ENCODE assay signal across 17 cellular contexts in genomic region chr20:60658661-60659060, GRCh38.
DNase-seq lines count a peak whose midpoint lies in the region; ATAC-seq and TF ChIP-seq lines count a peak whose summit lies in the region.
"Had no signal": no experiment of that assay in that cellular context is flagged by ENCODE, and none has a peak within 500 bp of the region (broad histone marks: within the 10 kb centered on the region; RNA-seq: fewer than 3 reads in every experiment).

No MANE protein-coding gene starts in this region.

- POLR2A ChIA-PET in HEK293T (lab: Yijun Ruan, JAX): no interaction called here

- H3K9me3 ChIP-seq in WERI-Rb-1 (ENCODE audit: severe bottlenecking) (no peaks in the 10 kb centered on the region), neural progenitor cell (ENCODE audit: low read depth) (no peaks in the 10 kb centered on the region)

- no peak overlapping the region for H3K4me3 Mint-ChIP-seq in GM23338
- H3K4me3 Mint-ChIP-seq in neural progenitor cell: no peak overlapping the region
- H3K4me3 Mint-ChIP-seq: B cell; CD8-positive, alpha-beta T cell had no signal

- H3K4me1 Mint-ChIP-seq in GM23338: peaks cover 35% of the 10 kb centered on the region
- peaks cover 30% of the 10 kb centered on the region for H3K4me1 Mint-ChIP-seq in neural progenitor cell
- H3K4me1 Mint-ChIP-seq: B cell, IgD-negative memory B cell had no signal

- no peaks in the 10 kb centered on the region; the same call in 1 of the 2 replicates for H3K9me2 ChIP-seq in GM23338 (ENCODE audit: insufficient read depth)

- H2AFZ ChIP-seq in GM23338 (no peak overlapping the region), neural progenitor cell (replicated peaks) (peak overlapping the region; percentile 76)

- peak; percentile 28; the same call in 2 of the 3 replicates for ATAC-seq in GM23338
- no peak for ATAC-seq in HG03460 (IDR thresholded peaks at IDR 0.05; ENCODE audit: unreplicated experiment)
- no peak for ATAC-seq in HG03135 (IDR thresholded peaks at IDR 0.05; ENCODE audit: unreplicated experiment)
- ATAC-seq: CD8-positive, alpha-beta T cell; GM12878; HepG2 had no signal

- no peaks in the 10 kb centered on the region for H3K27me3 ChIP-seq in GM23338 (ENCODE audit: insufficient read depth)
- H3K27me3 ChIP-seq in WERI-Rb-1 (ENCODE audit: insufficient read depth, low read depth, severe bottlenecking): no peaks in the 10 kb centered on the region
- H3K27me3 ChIP-seq in neural progenitor cell: no peaks in the 10 kb centered on the region
- H3K27me3 ChIP-seq: BLaER1 treated with 17β-estradiol and CSF1 and Interleukin-3, amounts not matched to agents 10 nM and 100 nM had no signal

- no peak overlapping the region for H3K9ac ChIP-seq in neural progenitor cell
- H3K9ac ChIP-seq: BLaER1 treated with 17β-estradiol and CSF1 and Interleukin-3, amounts not matched to agents 10 nM and 100 nM had no signal

- H3K4me1 ChIP-seq in GM23338 (ENCODE audit: insufficient read depth) (no peaks in the 10 kb centered on the region), neural progenitor cell (peaks cover 14% of the 10 kb centered on the region)
- H3K4me1 ChIP-seq: BLaER1 treated with 17β-estradiol and CSF1 and Interleukin-3, amounts not matched to agents 10 nM and 100 nM had no signal

- H3K27me3 Mint-ChIP-seq in GM23338 (ENCODE audit: insufficient read depth, low read depth, poor library complexity) (peaks cover 13% of the 10 kb centered on the region), neural progenitor cell (ENCODE audit: insufficient read depth, low read depth) (no peaks in the 10 kb centered on the region)
- H3K27me3 Mint-ChIP-seq: B cell, IgD-negative memory B cell had no signal

- no peak overlapping the region for H3K4me3 ChIP-seq in GM23338
- no peak overlapping the region for H3K4me3 ChIP-seq in WERI-Rb-1 (ENCODE audit: low read depth, low read length)
- H3K4me3 ChIP-seq in neural progenitor cell: no peak overlapping the region
- H3K4me3 ChIP-seq: BLaER1 treated with 17β-estradiol and CSF1 and Interleukin-3, amounts not matched to agents 10 nM and 100 nM; GM12878 had no signal

- no peaks in the 10 kb centered on the region; the same call in 1 of the 2 replicates for H3K36me3 ChIP-seq in GM23338 (ENCODE audit: insufficient read depth)
- H3K36me3 ChIP-seq in WERI-Rb-1: no peaks in the 10 kb centered on the region
- H3K36me3 ChIP-seq in neural progenitor cell: no peaks in the 10 kb centered on the region
- H3K36me3 ChIP-seq: BLaER1 treated with 17β-estradiol and CSF1 and Interleukin-3, amounts not matched to agents 10 nM and 100 nM had no signal

- DNase-seq in GM23338 (ENCODE audit: low spot score) (no peak), WERI-Rb-1 (peak; percentile 36), islet precursor cell (peak; percentile 62), neural progenitor cell (ENCODE audit: low spot score) (peak; percentile 21), HEK293T (ENCODE audit: extremely low spot score) (no peak)
- no peak for DNase-seq in activated CD4-positive, alpha-beta T cell treated with anti-CD3 and anti-CD28 coated beads for 48 hours
- DNase-seq: Calu3; CD8-positive, alpha-beta T cell; DMS79 treated with DMSO at 0.1 percent for 48 hours; KBM-7 had no signal

- H3K36me3 Mint-ChIP-seq in GM23338 (ENCODE audit: low read depth) (peaks cover 13% of the 10 kb centered on the region), neural progenitor cell (no peaks in the 10 kb centered on the region)
- H3K36me3 Mint-ChIP-seq: CD8-positive, alpha-beta T cell; IgD-negative memory B cell had no signal

- no peak overlapping the region for H3K4me2 ChIP-seq in GM23338
- no peak overlapping the region for H3K4me2 ChIP-seq in neural progenitor cell
- H3K4me2 ChIP-seq: BLaER1 treated with 17β-estradiol and CSF1 and Interleukin-3, amounts not matched to agents 10 nM and 100 nM had no signal

- CTCF ChIA-PET in HEK293T (lab: Yijun Ruan, JAX): no interaction called here

- H3K79me2 ChIP-seq in GM23338 (replicated peaks; ENCODE audit: insufficient read depth) (no peaks in the 10 kb centered on the region), neural progenitor cell (ENCODE audit: low read depth) (no peaks in the 10 kb centered on the region)

- no peaks in the 10 kb centered on the region for H3F3A ChIP-seq in GM23338 (replicated peaks; ENCODE audit: low read depth)
- H3F3A ChIP-seq in neural progenitor cell (ENCODE audit: low read depth): no peaks in the 10 kb centered on the region

- TF ChIP-seq CTCF in GM23338 (conservative IDR thresholded peaks at IDR 0.05; ENCODE audit: low read depth in 2 of 2) (no peak), WERI-Rb-1 (IDR thresholded peaks at IDR 0.05; ENCODE audit: low read depth, low read length) (no peak), neural progenitor cell (IDR thresholded peaks at IDR 0.05) (no peak)

- H3K27ac ChIP-seq in GM23338 (ENCODE audit: low read depth): no peak overlapping the region
- peak overlapping the region; percentile 39; the same call in 1 of the 2 replicates for H3K27ac ChIP-seq in WERI-Rb-1
- no peak overlapping the region for H3K27ac ChIP-seq in neural progenitor cell
- H3K27ac ChIP-seq: BLaER1 treated with 17β-estradiol and CSF1 and Interleukin-3, amounts not matched to agents 10 nM and 100 nM had no signal

- peaks cover 25% of the 10 kb centered on the region for H3K9me3 Mint-ChIP-seq in GM23338
- H3K9me3 Mint-ChIP-seq in neural progenitor cell: peaks cover 11% of the 10 kb centered on the region

- no peaks in the 10 kb centered on the region for H4K20me1 ChIP-seq in GM23338 (replicated peaks; ENCODE audit: insufficient read depth)
- no peaks in the 10 kb centered on the region for H4K20me1 ChIP-seq in neural progenitor cell (ENCODE audit: low read depth)
- H4K20me1 ChIP-seq: BLaER1 treated with 17β-estradiol and CSF1 and Interleukin-3, amounts not matched to agents 10 nM and 100 nM had no signal

- H3K27ac Mint-ChIP-seq in GM23338: no peak overlapping the region
- H3K27ac Mint-ChIP-seq in neural progenitor cell: no peak overlapping the region
- H3K27ac Mint-ChIP-seq: B cell; CD8-positive, alpha-beta T cell had no signal

TF ChIP-seq in GM23338, 12 proteins besides CTCF, POLR2A, EP300 and RAD21 (continues in another document):
- TF ChIP-seq STAT1 (IDR thresholded peaks at IDR 0.05; ENCODE audit: unreplicated experiment): no peak
- TF ChIP-seq EZH2phosphoT487 (IDR thresholded peaks at IDR 0.05; ENCODE audit: unreplicated experiment): no peak
- TF ChIP-seq JUNB (IDR thresholded peaks at IDR 0.05; ENCODE audit: unreplicated experiment): no peak
- TF ChIP-seq EZH2 (IDR thresholded peaks at IDR 0.05; ENCODE audit: low read depth, unreplicated experiment): no peak
- TF ChIP-seq POLR2AphosphoS5 (IDR thresholded peaks at IDR 0.05; ENCODE audit: low read depth): no peak
- no peak for TF ChIP-seq NANOG (IDR thresholded peaks at IDR 0.05; ENCODE audit: borderline replicate concordance)

TF ChIP-seq in HEK293T, 16 proteins besides CTCF, POLR2A, EP300 and RAD21:
- TF ChIP-seq BHLHE40 (IDR thresholded peaks at IDR 0.05; ENCODE audit: borderline replicate concordance) (no peak), PKNOX1 (IDR thresholded peaks at IDR 0.05) (no peak), CTBP1 (IDR thresholded peaks at IDR 0.05; ENCODE audit: borderline replicate concordance) (no peak), SUZ12 (IDR thresholded peaks at IDR 0.05) (no peak), FOXA1 (IDR thresholded peaks at IDR 0.05) (no peak), ARNT (IDR thresholded peaks at IDR 0.05) (no peak), HDGF (IDR thresholded peaks at IDR 0.05; ENCODE audit: borderline replicate concordance) (no peak), LEF1 (IDR thresholded peaks at IDR 0.05; ENCODE audit: borderline replicate concordance) (no peak), TARDBP (IDR thresholded peaks at IDR 0.05) (no peak), ZNF384 (IDR thresholded peaks at IDR 0.05) (no peak), L3MBTL2 (conservative IDR thresholded peaks at IDR 0.05) (no peak), NFRKB (IDR thresholded peaks at IDR 0.05) (no peak)
TF ChIP-seq in HEK293T: peak in this region for 0.

Comparison
In these comparisons a context has a peak if more than half of its experiments do, and no peak if none do; other contexts are left out.
1. DNase-seq: peak in WERI-Rb-1 (single experiment), islet precursor cell (single experiment) and neural progenitor cell (single experiment); none in GM23338 (single experiment), activated CD4-positive, alpha-beta T cell treated with anti-CD3 and anti-CD28 coated beads for 48 hours (single experiment) and HEK293T (single experiment).